In genomic region chr19:56668676-56669075, GRCh38 we compare ENCODE assay signal across 10 cellular contexts. TPM values are rescaled to one million over a fixed set of nuclear protein-coding genes. Genes with fewer than 3 reads are reported as not detected.
"Had no signal": no experiment of that assay in that cellular context is flagged by ENCODE, and none has a peak within 500 bp of the region (broad histone marks: within the 10 kb centered on the region; RNA-seq: fewer than 3 reads in every experiment).

No MANE protein-coding gene starts in this region.

- H3K9ac ChIP-seq: GM23248 had no signal

- H3K9me3 ChIP-seq: HAP-1 had no signal

- H3K27ac ChIP-seq: GM23248 had no signal

- H3K4me1 ChIP-seq: HAP-1 had no signal

- DNase-seq: GM23248, GOT3, H7, HFFc6, IMR-90 had no signal

- H2AFZ ChIP-seq: GM23248 had no signal

- ATAC-seq: HCT116, K562 had no signal

- H3K36me3 ChIP-seq: HAP-1 had no signal

- H3K4me3 ChIP-seq: GM23248, HAP-1, K562 had no signal

RNA-seq across cellular contexts. Expression of gene ZNF835, which starts 2.9 kb away (rescaled TPM):
- total RNA-seq: GM23248, H7, HFFc6, HT-29, IMR-90, K562 had no signal

RNA-seq across cellular contexts. Expression of gene SMIM17, which starts 25.7 kb away (rescaled TPM):
- total RNA-seq: H4, H7, HT-29, IMR-90, K562 had no signal
